ENCODE assay signal across 8 cellular contexts in genomic region chr12:108457006-108457733, GRCh38. TPM values are rescaled to one million over a fixed set of nuclear protein-coding genes. Genes with fewer than 3 reads are reported as not detected.
DNase-seq lines count a peak whose midpoint lies in the region; ATAC-seq, FAIRE-seq and TF ChIP-seq lines count a peak whose summit lies in the region.

No MANE protein-coding gene starts in this region.

- no peaks in the 10 kb centered on the region for H3K9me3 Mint-ChIP-seq in activated naive CD4-positive, alpha-beta T cell treated with anti-CD3 and anti-CD28 coated beads for 36 hours

- CTCF ChIA-PET in activated naive CD4-positive, alpha-beta T cell treated with anti-CD3 and anti-CD28 coated beads for 36 hours (lab: Charles Lee): interaction anchor here (0.9 to 1.4 kb wide), 3 partner anchors 9 to 218 kb away, joined by 3 to 5 read pairs (median 4); no protein-coding TSS in a partner anchor
- CTCF ChIA-PET in PC-9 (lab: Charles Lee): interaction anchor here (1.1 kb wide), 1 partner anchor 467 kb away, joined by 4 read pairs; no protein-coding TSS in a partner anchor
- CTCF ChIA-PET in H1 (lab: Charles Lee; ENCODE audit: partially characterized antibody): interaction anchor here (0.6 to 4.8 kb wide), 75 partner anchors 9 to 570 kb away, joined by 3 to 40 read pairs (median 4); partner anchors contain the start of genes CMKLR1 and WSCD2

- FAIRE-seq in H1 (lab: Jason Lieb, UNC): peak; percentile 99

- no peak overlapping the region for H2AFZ ChIP-seq in KMS-11 (ENCODE audit: low read depth)
- H2AFZ ChIP-seq in PC-9: no peak overlapping the region
- peak overlapping the region; percentile 61; the same call in 1 of the 2 replicates for H2AFZ ChIP-seq in H1 (ENCODE audit: low read length)
- H2AFZ ChIP-seq in mesenchymal stem cell (ENCODE audit: low read depth, low read length): no peak overlapping the region

- H2BK5ac ChIP-seq in H1 (ENCODE audit: low read depth, low read length): peak overlapping the region; percentile 41; the same call in 1 of the 2 replicates
- no peak overlapping the region for H2BK5ac ChIP-seq in mesenchymal stem cell (ENCODE audit: low read depth, low read length, poor library complexity, severe bottlenecking)

- ATAC-seq in GM18519 (IDR thresholded peaks at IDR 0.05; ENCODE audit: low FRiP score, unreplicated experiment): no peak

- TF ChIP-seq EP300 in H1 (IDR thresholded peaks at IDR 0.05; ENCODE audit: borderline replicate concordance in 1 of 2, low read depth in 2 of 2, low read length in 2 of 2): no peak

- no peaks in the 10 kb centered on the region for H3K9me2 ChIP-seq in PC-9 (ENCODE audit: insufficient read depth)

- H3K4me2 ChIP-seq in KMS-11 (no peak overlapping the region), PC-9 (no peak overlapping the region), H1 (ENCODE audit: insufficient read depth in 1 of 2, low read depth in 2 of 2, low read length in 2 of 2) (peak overlapping the region in 1 of 2 experiments; percentile 25; a peak in 1 of 4 replicates), mesenchymal stem cell (ENCODE audit: low read length, poor library complexity, severe bottlenecking) (no peak overlapping the region)

- no TSS peak for BruUV-seq in PC-9 (replicated peaks; lab: Mats Ljungman, UMichigan)

- H3K56ac ChIP-seq in H1 (replicated peaks; ENCODE audit: insufficient read length, low read depth, low read length): no peak overlapping the region

- H3K4me1 Mint-ChIP-seq in activated naive CD4-positive, alpha-beta T cell treated with anti-CD3 and anti-CD28 coated beads for 36 hours (ENCODE audit: low read depth): no peaks in the 10 kb centered on the region

- H2BK12ac ChIP-seq in H1 (ENCODE audit: low read depth, low read length) (no peak overlapping the region), mesenchymal stem cell (ENCODE audit: low read length in 2 of 2) (no peak overlapping the region)

- WGBS in H1 (ENCODE audit: extremely low coverage in 1 of 2, insufficient coverage in 1 of 2, insufficient read length in 1 of 2, insufficient replicate concordance in 2 of 2, low coverage in 1 of 2, low lambda C conversion rate in 2 of 2, missing lambda C conversion rate in 1 of 2), 2 experiments: 55% methylated on average over 4 of the region's 4 CpGs; no CpG with 5 or more reads in 1 of the 2 experiments
- 49% methylated on average over 4 of the region's 4 CpGs for WGBS in mesenchymal stem cell

- TF ChIP-seq RAD21 in H1 (IDR thresholded peaks at IDR 0.05 in 1 of 2, conservative IDR thresholded peaks at IDR 0.05 in 1 of 2; ENCODE audit: low read depth in 2 of 2, low read length in 2 of 2): peak; percentile 87 to 94

- H3K79me2 ChIP-seq in KMS-11 (ENCODE audit: insufficient read depth, low read depth): no peaks in the 10 kb centered on the region
- no peaks in the 10 kb centered on the region for H3K79me2 ChIP-seq in PC-9 (ENCODE audit: low read depth)
- H3K79me2 ChIP-seq in H1 (ENCODE audit: control insufficient read depth in 1 of 2, insufficient read depth in 2 of 2, low read length in 2 of 2): no peaks in the 10 kb centered on the region

- no peak overlapping the region for H2AK5ac ChIP-seq in H1 (ENCODE audit: low read depth, low read length)
- H2AK5ac ChIP-seq in mesenchymal stem cell (ENCODE audit: low read length, severe bottlenecking): no peak overlapping the region

- no peak for TF ChIP-seq POLR2A in H1 (IDR thresholded peaks at IDR 0.05; ENCODE audit: control extremely low read depth in 1 of 2, low read depth in 2 of 2, low read length in 2 of 2)

- H4K5ac ChIP-seq in H1 (ENCODE audit: insufficient read length, low read depth, low read length): no peak overlapping the region

- no peak overlapping the region for H3K27ac ChIP-seq in KMS-11
- H3K27ac ChIP-seq in PC-9: no peak overlapping the region
- H3K27ac ChIP-seq in H1 (ENCODE audit: low read depth, low read length): no peak overlapping the region
- no peak overlapping the region for H3K27ac ChIP-seq in mesenchymal stem cell (ENCODE audit: low read length, poor library complexity, severe bottlenecking)

- H3K14ac ChIP-seq in H1 (ENCODE audit: insufficient read length): no peak overlapping the region
- H3K14ac ChIP-seq in mesenchymal stem cell (ENCODE audit: low read length in 2 of 2): no peak overlapping the region

- no peaks in the 10 kb centered on the region for H3K79me1 ChIP-seq in H1 (ENCODE audit: low read depth, low read length)
- no peaks in the 10 kb centered on the region for H3K79me1 ChIP-seq in mesenchymal stem cell (replicated peaks; ENCODE audit: low read length, poor library complexity, severe bottlenecking)

- H3K23ac ChIP-seq in H1 (ENCODE audit: insufficient read length) (no peak overlapping the region), mesenchymal stem cell (ENCODE audit: low read length in 2 of 2) (no peak overlapping the region)

- peak overlapping the region; percentile 43 for H3K18ac ChIP-seq in H1 (ENCODE audit: extremely low read depth, low read length)
- H3K18ac ChIP-seq in mesenchymal stem cell (ENCODE audit: low read depth in 1 of 2, low read length in 2 of 2): no peak overlapping the region

- peaks cover 18% of the 10 kb centered on the region for H3K27me3 Mint-ChIP-seq in activated naive CD4-positive, alpha-beta T cell treated with anti-CD3 and anti-CD28 coated beads for 36 hours (ENCODE audit: low read depth)

- H2BK15ac ChIP-seq in H1 (ENCODE audit: low read length) (no peak overlapping the region), mesenchymal stem cell (ENCODE audit: low read depth, poor library complexity, severe bottlenecking) (no peak overlapping the region)

- H3K23me2 ChIP-seq in H1 (ENCODE audit: low read depth, low read length): no peaks in the 10 kb centered on the region

- no peaks in the 10 kb centered on the region for H3K36me3 ChIP-seq in KMS-11 (ENCODE audit: insufficient read depth)
- no peaks in the 10 kb centered on the region for H3K36me3 ChIP-seq in PC-9 (ENCODE audit: low read depth)
- H3K36me3 ChIP-seq in H1 (ENCODE audit: control insufficient read depth in 2 of 4, insufficient read depth in 4 of 4, low read length in 3 of 4): no peaks in the 10 kb centered on the region
- H3K36me3 ChIP-seq in mesenchymal stem cell (ENCODE audit: control insufficient read depth in 1 of 2, insufficient read depth in 2 of 2, low read depth in 1 of 2, low read length in 2 of 2): no peaks in the 10 kb centered on the region

- H3K9ac ChIP-seq in KMS-11 (no peak overlapping the region), H1 (replicated peaks in 1 of 4; ENCODE audit: extremely low read depth in 1 of 4, low read depth in 3 of 4, low read length in 3 of 4) (no peak overlapping the region), mesenchymal stem cell (ENCODE audit: low read length) (no peak overlapping the region)

- no peak overlapping the region for H4K8ac ChIP-seq in H1 (ENCODE audit: extremely low read depth, insufficient read depth, low read length)
- H4K8ac ChIP-seq in mesenchymal stem cell (ENCODE audit: low read length): no peak overlapping the region

- intact Hi-C loops in activated naive CD4-positive, alpha-beta T cell treated with anti-CD3 and anti-CD28 coated beads for 36 hours (cut with micrococcal nuclease): loop anchor here (2.0 kb wide), 1 partner anchor 466 kb away; no protein-coding TSS in a partner anchor
- intact Hi-C loops in PC-9 (cut with micrococcal nuclease; ENCODE audit: unreplicated experiment): no loop called here

- H2BK120ac ChIP-seq in H1 (replicated peaks; ENCODE audit: low read depth, low read length): peak overlapping the region; percentile 16
- H2BK120ac ChIP-seq in mesenchymal stem cell (ENCODE audit: low read depth, low read length): no peak overlapping the region

- H4K20me1 ChIP-seq in KMS-11 (ENCODE audit: insufficient read depth) (no peaks in the 10 kb centered on the region), PC-9 (ENCODE audit: insufficient read depth) (no peaks in the 10 kb centered on the region), H1 (replicated peaks in 1 of 2; ENCODE audit: control insufficient read depth in 1 of 2, insufficient read depth in 2 of 2, low read length in 2 of 2) (no peaks in the 10 kb centered on the region)

- H3K4me3 Mint-ChIP-seq in activated naive CD4-positive, alpha-beta T cell treated with anti-CD3 and anti-CD28 coated beads for 36 hours: no peak overlapping the region

- POLR2A ChIA-PET in PC-9 (lab: Charles Lee; ENCODE audit: unreplicated experiment) (no interaction called here), H1 (lab: Charles Lee; ENCODE audit: partially characterized antibody) (interaction anchor here (0.7 to 1.2 kb wide), 3 partner anchors 11 to 75 kb away, joined by 3 to 5 read pairs (median 4); no protein-coding TSS in a partner anchor)

- H3K9me3 ChIP-seq in PC-9 (ENCODE audit: insufficient read depth, low read depth) (no peaks in the 10 kb centered on the region), H1 (ENCODE audit: insufficient read depth in 2 of 2, low read depth in 1 of 2, low read length in 1 of 2) (no peaks in the 10 kb centered on the region), mesenchymal stem cell (ENCODE audit: control insufficient read depth, low read length) (no peaks in the 10 kb centered on the region)

- no peaks in the 10 kb centered on the region for H3F3A ChIP-seq in PC-9 (ENCODE audit: insufficient read depth, low read depth)

- H4K91ac ChIP-seq in H1 (replicated peaks; ENCODE audit: insufficient read length, low read length) (peak overlapping the region; percentile 3), mesenchymal stem cell (ENCODE audit: low read length) (no peak overlapping the region)

- H3K36me3 Mint-ChIP-seq in activated naive CD4-positive, alpha-beta T cell treated with anti-CD3 and anti-CD28 coated beads for 36 hours (ENCODE audit: low read depth): no peaks in the 10 kb centered on the region

- H3K27me3 ChIP-seq in KMS-11 (ENCODE audit: insufficient read depth, low read depth) (no peaks in the 10 kb centered on the region; the same call in 1 of the 2 replicates), PC-9 (ENCODE audit: insufficient read depth, low read depth) (peaks cover 42% of the 10 kb centered on the region; the same call in 1 of the 2 replicates), H1 (replicated peaks in 1 of 4; ENCODE audit: control insufficient read depth in 3 of 4, extremely low read depth in 1 of 4, insufficient read depth in 3 of 4, low read length in 3 of 4) (no peaks in the 10 kb centered on the region), mesenchymal stem cell (ENCODE audit: control insufficient read depth in 1 of 2, insufficient read depth in 1 of 2, low read length in 2 of 2) (peaks cover 15 to 58% of the 10 kb centered on the region in 2 experiments)

- H3K4ac ChIP-seq in H1 (replicated peaks; ENCODE audit: insufficient read length, low read depth, low read length) (no peak overlapping the region), mesenchymal stem cell (ENCODE audit: low read depth in 1 of 2, low read length in 2 of 2) (no peak overlapping the region)

- H3K4me1 ChIP-seq in KMS-11 (ENCODE audit: low read depth, poor library complexity, severe bottlenecking) (no peaks in the 10 kb centered on the region), PC-9 (replicated peaks; ENCODE audit: insufficient read depth) (no peaks in the 10 kb centered on the region), H1 (replicated peaks in 1 of 4; ENCODE audit: control insufficient read depth in 3 of 4, insufficient read depth in 4 of 4, low read length in 3 of 4) (peaks cover 0 to 3% (median 0%) of the 10 kb centered on the region in 4 experiments; a peak in 2 of 7 replicates), mesenchymal stem cell (ENCODE audit: control insufficient read depth, insufficient read depth, low read depth, low read length) (peaks cover 5% of the 10 kb centered on the region)

- no peak overlapping the region for H2BK20ac ChIP-seq in H1 (ENCODE audit: low read length)

- TF ChIP-seq CTCF in KMS-11 (conservative IDR thresholded peaks at IDR 0.05; ENCODE audit: low read depth, low read length) (peak; percentile 76), PC-9 (conservative IDR thresholded peaks at IDR 0.05) (peak; percentile 68), H1 (IDR thresholded peaks at IDR 0.05; ENCODE audit: control extremely low read depth in 1 of 3, insufficient read depth in 1 of 3, low read depth in 1 of 3, low read length in 3 of 3) (peak in 2 of 3 experiments; percentile 84 to 91; a peak in 3 of 4 replicates)

- no peak overlapping the region for H3K4me3 ChIP-seq in KMS-11 (IDR thresholded peaks at IDR 0.05; ENCODE audit: insufficient read depth, low read depth, low read length)
- H3K4me3 ChIP-seq in PC-9: no peak overlapping the region
- H3K4me3 ChIP-seq in H1 (ENCODE audit: extremely low read depth in 1 of 4, insufficient read depth in 2 of 4, low read depth in 3 of 4, low read length in 4 of 4): no peak overlapping the region
- H3K4me3 ChIP-seq in mesenchymal stem cell (ENCODE audit: insufficient read depth in 1 of 2, low read depth in 1 of 2, low read length in 2 of 2): no peak overlapping the region

- no peak overlapping the region for H3K27ac Mint-ChIP-seq in activated naive CD4-positive, alpha-beta T cell treated with anti-CD3 and anti-CD28 coated beads for 36 hours

- DNase-seq in activated naive CD4-positive, alpha-beta T cell treated with anti-CD3 and anti-CD28 coated beads for 36 hours: peak; percentile 6
- no peak for DNase-seq in activated naive CD4-positive, alpha-beta T cell treated with Interleukin-2 at 50 U/mL for 16 hours
- DNase-seq in PC-9 (no peak), H1 (ENCODE audit: low read depth in 1 of 2, low spot score in 2 of 2) (peak in 1 of 2 experiments; percentile 52), mesenchymal stem cell (peak; percentile 17), GOT3 (lab: John Stamatoyannopoulos, UW) (no peak)

RNA-seq across cellular contexts. Expression of gene FICD, which starts 57.9 kb away (rescaled TPM):
- 1 to 10 TPM; 3.4 to 3.7 TPM for total RNA-seq in activated naive CD4-positive, alpha-beta T cell treated with anti-CD3 and anti-CD28 coated beads for 36 hours
- total RNA-seq in PC-9 (2021): 1.9 and 3.2 TPM in 2 replicates
- total RNA-seq in H1 (2021; fragmentation: NEBNext Ultra II Directional; extraction: Animal tissue kit (Norgen Biotek cat#: 25700)): 6.0 TPM in 2 replicates
- 2.2 and 3.0 TPM in 2 replicates for polyA plus RNA-seq in H1 (2011; rRNA removed)
- 2.3 TPM for polyA plus RNA-seq in H1 (2011; cell fraction: cytosol; rRNA removed)
- polyA plus RNA-seq in H1 (2011; cell fraction: nucleus; rRNA removed): 6.1 TPM
- 4.6 to 6.0 TPM (median 5.7 TPM) in 4 replicates for polyA plus RNA-seq in H1 (2012, experiment 1 of 2)
- polyA plus RNA-seq in H1 (2012, experiment 2 of 2): 1.9 TPM
- 5.6 TPM for polyA plus RNA-seq in H1 (2013, experiment 1 of 2)
- 6.5 TPM for polyA plus RNA-seq in H1 (2013, experiment 2 of 2)
- 5.3 TPM in 2 replicates for polyA minus RNA-seq in H1 (2011; rRNA and poly(A)+ RNA removed)
- 4.6 TPM for polyA minus RNA-seq in H1 (2011; cell fraction: cytosol; rRNA and poly(A)+ RNA removed)
- 7.9 TPM for polyA minus RNA-seq in H1 (2011; cell fraction: nucleus; rRNA and poly(A)+ RNA removed)
- 6.0 TPM for polyA plus RNA-seq in mesenchymal stem cell (2013, experiment 1 of 2)
- 6.1 TPM for polyA plus RNA-seq in mesenchymal stem cell (2013, experiment 2 of 2)

Comparison
In these comparisons a context has a peak if more than half of its experiments do, and no peak if none do; other contexts are left out.
1. DNase-seq: peak in activated naive CD4-positive, alpha-beta T cell treated with anti-CD3 and anti-CD28 coated beads for 36 hours (single experiment) and mesenchymal stem cell (single experiment); none in activated naive CD4-positive, alpha-beta T cell treated with Interleukin-2 at 50 U/mL for 16 hours (single experiment), PC-9 (0 of 2) and GOT3 (single experiment).
2. Peak in every context shown above with its lines, with median percentiles within 50 percentile points of each other: CTCF ChIP-seq.